15 cellular contexts compared by ENCODE assay signal in genomic region chr3:69444980-69445379, GRCh38. TPM values are rescaled to one million over a fixed set of nuclear protein-coding genes. Genes with fewer than 3 reads are reported as not detected.
DNase-seq lines count a peak whose midpoint lies in the region; TF ChIP-seq lines count a peak whose summit lies in the region.
"Had no signal": no experiment of that assay in that cellular context is flagged by ENCODE, and none has a peak within 500 bp of the region (broad histone marks: within the 10 kb centered on the region; RNA-seq: fewer than 3 reads in every experiment).

No MANE protein-coding gene starts in this region.

- H3K4me3 Mint-ChIP-seq in nephron progenitor cell (no peak overlapping the region), progenitor cell of endocrine pancreas (ENCODE audit: low read depth) (no peak overlapping the region)
- H3K4me3 Mint-ChIP-seq: activated CD8-positive, alpha-beta T cell treated with anti-CD3 and anti-CD28 coated beads for 36 hours; neural progenitor cell had no signal

- TF ChIP-seq CTCF in BJ (IDR thresholded peaks at IDR 0.05; ENCODE audit: insufficient read depth, low read depth, low read length) (no peak), ascending aorta (IDR thresholded peaks at IDR 0.05) (no peak), left ventricle myocardium inferior (IDR thresholded peaks at IDR 0.05; ENCODE audit: borderline replicate concordance) (no peak), nephron progenitor cell (IDR thresholded peaks at IDR 0.05) (no peak), progenitor cell of endocrine pancreas (IDR thresholded peaks at IDR 0.05; ENCODE audit: unreplicated experiment) (no peak)

- CTCF ChIA-PET in BJ (lab: Yijun Ruan, JAX), result interaction anchor here (1.0 to 2.7 kb wide), 2 partner anchors 9 to 283 kb away, joined by 3 to 10 read pairs; no protein-coding TSS in a partner anchor

- H3K4me1 Mint-ChIP-seq in nephron progenitor cell (peaks cover 26% of the 10 kb centered on the region), progenitor cell of endocrine pancreas (ENCODE audit: low read depth) (peaks cover 7% of the 10 kb centered on the region)

- H3K4me3 ChIP-seq in BJ (ENCODE audit: low read depth, low read length) (peak overlapping the region; percentile 32), ascending aorta (peak overlapping the region; percentile 0 to 46), left ventricle myocardium inferior (peak overlapping the region; percentile 16), skeletal muscle cell (ENCODE audit: low read depth, low read length) (peak overlapping the region; percentile 32)
- H3K4me3 ChIP-seq: neural progenitor cell had no signal

- intact Hi-C loops in ascending aorta (cut with DNase I) (no loop called here), left ventricle myocardium inferior (cut with micrococcal nuclease) (loop anchor here (10.0 kb wide), 1 partner anchor 100 kb away; no protein-coding TSS in a partner anchor)

- H3K9me3 Mint-ChIP-seq in nephron progenitor cell, result peaks cover 19% of the 10 kb centered on the region
- H3K9me3 Mint-ChIP-seq in progenitor cell of endocrine pancreas (ENCODE audit: low read depth), result peaks cover 7% of the 10 kb centered on the region
- H3K9me3 Mint-ChIP-seq: activated CD8-positive, alpha-beta T cell treated with anti-CD3 and anti-CD28 coated beads for 36 hours had no signal

- H3K4me1 ChIP-seq in ascending aorta (no peaks in the 10 kb centered on the region), left ventricle myocardium inferior (peaks cover 6% of the 10 kb centered on the region)
- H3K4me1 ChIP-seq: neural progenitor cell had no signal

- H3K27ac ChIP-seq in ascending aorta (no peak overlapping the region), left ventricle myocardium inferior (replicated peaks) (no peak overlapping the region)
- H3K27ac ChIP-seq: neural progenitor cell had no signal

- H3K36me3 Mint-ChIP-seq in nephron progenitor cell (ENCODE audit: low read depth), result peaks cover 6% of the 10 kb centered on the region
- peaks cover 1% of the 10 kb centered on the region for H3K36me3 Mint-ChIP-seq in progenitor cell of endocrine pancreas (ENCODE audit: insufficient read depth)
- H3K36me3 Mint-ChIP-seq: neural progenitor cell had no signal

- H3K27me3 ChIP-seq in BJ (ENCODE audit: control insufficient read depth, insufficient read depth, low read length), result no peaks in the 10 kb centered on the region
- H3K27me3 ChIP-seq in ascending aorta, result no peaks in the 10 kb centered on the region
- H3K27me3 ChIP-seq in left ventricle myocardium inferior (ENCODE audit: low read depth), result no peaks in the 10 kb centered on the region
- H3K27me3 ChIP-seq: neural progenitor cell had no signal

- POLR2A ChIA-PET in BJ (lab: Charles Lee), result interaction anchor here (0.7 kb wide), 1 partner anchor 494 kb away, joined by 8 read pairs; no protein-coding TSS in a partner anchor

- no peak for DNase-seq in BJ (ENCODE audit: low read depth)
- no peak for DNase-seq in ascending aorta (ENCODE audit: low spot score in 2 of 2)
- no peak for DNase-seq in left ventricle myocardium inferior
- DNase-seq in skeletal muscle cell (ENCODE audit: low read depth), result no peak
- no peak for DNase-seq in nephron progenitor cell
- no peak for DNase-seq in activated naive CD4-positive, alpha-beta T cell treated with anti-CD3 and anti-CD28 coated beads, Interleukin-2, amount 50 U/mL, for 16 hours
- DNase-seq in NCI-H1092 treated with DMSO at 0.1 percent for 48 hours (lab: John Stamatoyannopoulos, UW), result no peak
- no peak for DNase-seq in progenitor cell of endocrine pancreas (ENCODE audit: low spot score, unreplicated experiment)
- DNase-seq: activated CD8-positive, alpha-beta T cell treated with anti-CD3 and anti-CD28 coated beads for 36 hours; cerebellar nuclear complex; DMS79; NCI-H146; NCI-H82; SHP77 had no signal

- H3K27ac Mint-ChIP-seq in nephron progenitor cell (no peak overlapping the region), progenitor cell of endocrine pancreas (no peak overlapping the region)
- H3K27ac Mint-ChIP-seq: activated CD8-positive, alpha-beta T cell treated with anti-CD3 and anti-CD28 coated beads for 36 hours; neural progenitor cell had no signal

- H3K27me3 Mint-ChIP-seq in nephron progenitor cell (ENCODE audit: low read depth, poor library complexity) (no peaks in the 10 kb centered on the region), progenitor cell of endocrine pancreas (no peaks in the 10 kb centered on the region)

- H3K9me3 ChIP-seq in ascending aorta (no peaks in the 10 kb centered on the region), left ventricle myocardium inferior (replicated peaks) (no peaks in the 10 kb centered on the region)

- H3K36me3 ChIP-seq in BJ (ENCODE audit: control insufficient read depth, insufficient read depth, low read length) (no peaks in the 10 kb centered on the region), ascending aorta (no peaks in the 10 kb centered on the region), left ventricle myocardium inferior (no peaks in the 10 kb centered on the region)
- H3K36me3 ChIP-seq: neural progenitor cell had no signal

RNA-seq across cellular contexts. Expression of gene FRMD4B, which starts 59.1 kb away (rescaled TPM):
- polyA plus RNA-seq in BJ (2011; rRNA removed), result 0.09 and 0.18 TPM in 2 replicates
- polyA minus RNA-seq in BJ (2011; rRNA and poly(A)+ RNA removed), result 0.05 TPM in 2 replicates
- total RNA-seq in ascending aorta, result 13.5 TPM
- 16.1 TPM for total RNA-seq in left ventricle myocardium inferior
- total RNA-seq in progenitor cell of endocrine pancreas, result 39.1 and 41.6 TPM in 2 replicates
